ENCODE assay signal across 8 cellular contexts in genomic region chr4:74133786-74134499, GRCh38. TPM values are rescaled to one million over a fixed set of nuclear protein-coding genes. Genes with fewer than 3 reads are reported as not detected.
A peak's percentile ranks its signal among the peaks of the same experiment; 100 is the strongest.
DNase-seq lines count a peak whose midpoint lies in the region; ATAC-seq and TF ChIP-seq lines count a peak whose summit lies in the region.

No MANE protein-coding gene starts in this region.

- POLR2A ChIA-PET in naive thymus-derived CD8-positive, alpha-beta T cell (lab: Charles Lee), result no interaction called here

- no peaks in the 10 kb centered on the region for H3K27me3 ChIP-seq in tibial artery

- no peak overlapping the region for H3K4me3 Mint-ChIP-seq in naive thymus-derived CD8-positive, alpha-beta T cell

- H3K4me1 ChIP-seq in tibial artery, result peaks cover 0 to 11% (median 5%) of the 10 kb centered on the region in 4 donors

- no peaks in the 10 kb centered on the region for H3K9me3 ChIP-seq in tibial artery

- H3K27ac Mint-ChIP-seq in naive thymus-derived CD8-positive, alpha-beta T cell, result no peak overlapping the region

- H3K27me3 Mint-ChIP-seq in naive thymus-derived CD8-positive, alpha-beta T cell, result peaks cover 3 to 15% (median 8%) of the 10 kb centered on the region in 5 donors

- H3K4me3 ChIP-seq in AG10803 (ENCODE audit: low read length) (no peak overlapping the region), tibial artery (no peak overlapping the region)

- peak; percentile 70 for ATAC-seq in GM18508 (IDR thresholded peaks at IDR 0.05; ENCODE audit: insufficient read depth, unreplicated experiment)
- peak; percentile 72 for ATAC-seq in HG03175 (IDR thresholded peaks at IDR 0.05; ENCODE audit: unreplicated experiment)
- ATAC-seq in naive thymus-derived CD8-positive, alpha-beta T cell, result no peak

- H3K36me3 Mint-ChIP-seq in naive thymus-derived CD8-positive, alpha-beta T cell, result peaks cover 0 to 11% (median 4%) of the 10 kb centered on the region in 3 donors

- H3K9me3 Mint-ChIP-seq in naive thymus-derived CD8-positive, alpha-beta T cell, result peaks cover 0 to 11% (median 0%) of the 10 kb centered on the region in 9 donors

- DNase-seq in AG10803 (ENCODE audit: low read depth), result peak; percentile 96
- peak; percentile 60 to 69 for DNase-seq in NCI-H526 (lab: John Stamatoyannopoulos, UW)
- DNase-seq in activated CD8-positive, alpha-beta memory T cell treated with anti-CD3 and anti-CD28 coated beads for 24 hours, result peak; percentile 73
- peak; percentile 98 for DNase-seq in fibroblast of gingiva (ENCODE audit: low read depth)
- DNase-seq in naive thymus-derived CD8-positive, alpha-beta T cell, result peak in 8 of 10 donors; percentile 4 to 37 (median 12)
- DNase-seq in tibial artery, result peak; percentile 84 to 89

- TF ChIP-seq CTCF in AG10803 (conservative IDR thresholded peaks at IDR 0.05; ENCODE audit: low read length) (peak; percentile 95), tibial artery (IDR thresholded peaks at IDR 0.05) (peak; percentile 77 to 81)

- no peak overlapping the region for H3K27ac ChIP-seq in tibial artery

- H3K36me3 ChIP-seq in tibial artery, result no peaks in the 10 kb centered on the region

- intact Hi-C loops in tibial artery (cut with DNase I; ENCODE audit: low total_unique reads), result loop anchor here (5.0 to 10.0 kb wide), 2 partner anchors 409 to 472 kb away; no protein-coding TSS in a partner anchor

- no peaks in the 10 kb centered on the region for H3K4me1 Mint-ChIP-seq in naive thymus-derived CD8-positive, alpha-beta T cell

RNA-seq across cellular contexts. Expression of gene MTHFD2L, which starts 24.0 kb away (rescaled TPM):
- 10 to 100 TPM; 13.3 to 14.8 TPM for total RNA-seq in naive thymus-derived CD8-positive, alpha-beta T cell
- 1 to 10 TPM; 5.2 to 7.8 (median 6.5) TPM for polyA plus RNA-seq in naive thymus-derived CD8-positive, alpha-beta T cell

RNA-seq across cellular contexts. Expression of gene CXCL2, which starts 34.9 kb away (rescaled TPM):
- total RNA-seq in naive thymus-derived CD8-positive, alpha-beta T cell, result not detected
- not detected for polyA plus RNA-seq in naive thymus-derived CD8-positive, alpha-beta T cell

Comparison
In these comparisons a context has a peak if more than half of its experiments do, and no peak if none do; other contexts are left out.
1. DNase-seq: peak in every context shown above with its lines; median percentile 98 in fibroblast of gingiva; 96 in AG10803; 86 in tibial artery; 73 in activated CD8-positive, alpha-beta memory T cell treated with anti-CD3 and anti-CD28 coated beads for 24 hours; 64 in NCI-H526; 12 in naive thymus-derived CD8-positive, alpha-beta T cell.
2. ATAC-seq: peak in GM18508 (single experiment) and HG03175 (single experiment); none in naive thymus-derived CD8-positive, alpha-beta T cell (0 of 2).